ENCODE assay signal across 10 cellular contexts in the genomic region with DNA sequence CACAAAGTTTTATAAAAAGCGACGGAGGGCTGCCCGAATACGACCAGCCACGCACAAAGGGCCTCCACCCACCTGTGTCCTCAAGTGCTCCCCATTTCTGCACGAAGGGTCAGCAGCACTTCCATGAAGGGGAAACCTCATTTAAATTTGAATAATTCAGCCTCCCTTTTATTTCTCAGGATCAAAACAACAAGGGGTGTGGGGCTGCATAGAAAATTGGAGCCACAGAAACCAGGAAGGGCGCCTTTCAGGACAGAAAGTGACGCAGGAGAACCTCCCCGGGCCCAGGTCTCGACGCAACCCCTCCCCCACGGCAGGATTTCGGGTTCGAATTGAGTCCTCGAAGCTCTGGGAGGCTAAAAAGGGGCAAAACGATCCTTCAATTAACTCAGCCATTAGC. TPM values are rescaled to one million over a fixed set of nuclear protein-coding genes. Genes with fewer than 3 reads are reported as not detected.
A peak's percentile ranks its signal among the peaks of the same experiment; 100 is the strongest.
DNase-seq lines count a peak whose midpoint lies in the region; ATAC-seq and TF ChIP-seq lines count a peak whose summit lies in the region.
"Had no signal": no experiment of that assay in that cellular context is flagged by ENCODE, and none has a peak within 500 bp of the region (broad histone marks: within the 10 kb centered on the region; RNA-seq: fewer than 3 reads in every experiment).

No MANE protein-coding gene starts in this region.

- POLR2A ChIA-PET in MCF 10A (lab: Yijun Ruan, JAX), result no interaction called here

- H3K36me3 Mint-ChIP-seq in T-helper 1 cell treated with Interleukin-12 subunit alpha and Interleukin-12 subunit beta and Interleukin-4 antibody, amounts not matched to agents 30 μg/mL and 1 μg/mL, for 36 hours (ENCODE audit: low read depth), result no peaks in the 10 kb centered on the region
- peaks cover 5% of the 10 kb centered on the region for H3K36me3 Mint-ChIP-seq in MCF 10A (ENCODE audit: insufficient read depth, unreplicated experiment)

- ATAC-seq in GM21360 (IDR thresholded peaks at IDR 0.05; ENCODE audit: unreplicated experiment) (no peak), GM21381 (IDR thresholded peaks at IDR 0.05; ENCODE audit: unreplicated experiment) (no peak)

- DNase-seq in T-helper 1 cell, result no peak
- no peak for DNase-seq in MCF 10A (ENCODE audit: unreplicated experiment)
- DNase-seq in lung microvascular endothelial cell (ENCODE audit: low read depth in 2 of 2), result peak; percentile 59 to 73
- peak; percentile 65 for DNase-seq in thyroid gland
- no peak for DNase-seq in testis
- DNase-seq: adrenal gland had no signal

- BruUV-seq in MCF 10A (replicated peaks; lab: Mats Ljungman, UMichigan), result TSS peak; percentile 59

- H3K4me1 ChIP-seq in thyroid gland (peaks cover 23 to 51% of the 10 kb centered on the region in 2 donors), testis (peaks cover 22% of the 10 kb centered on the region)

- no peak overlapping the region for H3K27ac Mint-ChIP-seq in T-helper 1 cell treated with Interleukin-12 subunit alpha and Interleukin-12 subunit beta and Interleukin-4 antibody, amounts not matched to agents 30 μg/mL and 1 μg/mL, for 36 hours
- no peak overlapping the region for H3K27ac Mint-ChIP-seq in MCF 10A (ENCODE audit: low read depth, unreplicated experiment)

- H3K9me3 ChIP-seq in thyroid gland (no peaks in the 10 kb centered on the region), testis (no peaks in the 10 kb centered on the region)
- H3K9me3 ChIP-seq: adrenal gland had no signal

- intact Hi-C loops in MCF 10A (cut with micrococcal nuclease) (loop anchor here (5.0 kb wide), 1 partner anchor 122 kb away; the partner anchor contains the start of genes EXD3 and NOXA1), thyroid gland (cut with DNase I) (loop anchor here (5.0 kb wide), 1 partner anchor 107 kb away; no protein-coding TSS in a partner anchor), testis (cut with DNase I; ENCODE audit: low total_unique reads) (no loop called here)

- TF ChIP-seq POLR2A in thyroid gland (IDR thresholded peaks at IDR 0.05) (no peak), testis (IDR thresholded peaks at IDR 0.05) (no peak)

- H3K27ac ChIP-seq in thyroid gland, result peak overlapping the region; percentile 11 to 70 (median 28)
- H3K27ac ChIP-seq in testis, result peak overlapping the region in 1 of 2 donors; percentile 53
- H3K27ac ChIP-seq: HL-60 had no signal

- peaks cover 38% of the 10 kb centered on the region for H3K27me3 Mint-ChIP-seq in T-helper 1 cell treated with Interleukin-12 subunit alpha and Interleukin-12 subunit beta and Interleukin-4 antibody, amounts not matched to agents 30 μg/mL and 1 μg/mL, for 36 hours (ENCODE audit: low read depth)
- H3K27me3 Mint-ChIP-seq in MCF 10A (ENCODE audit: insufficient read depth, unreplicated experiment), result peaks cover 11% of the 10 kb centered on the region

- H3K9me3 Mint-ChIP-seq in T-helper 1 cell treated with Interleukin-12 subunit alpha and Interleukin-12 subunit beta and Interleukin-4 antibody, amounts not matched to agents 30 μg/mL and 1 μg/mL, for 36 hours, result no peaks in the 10 kb centered on the region
- no peaks in the 10 kb centered on the region for H3K9me3 Mint-ChIP-seq in MCF 10A (ENCODE audit: unreplicated experiment)

- peaks cover 5% of the 10 kb centered on the region for H3K4me1 Mint-ChIP-seq in T-helper 1 cell treated with Interleukin-12 subunit alpha and Interleukin-12 subunit beta and Interleukin-4 antibody, amounts not matched to agents 30 μg/mL and 1 μg/mL, for 36 hours (ENCODE audit: low read depth)
- H3K4me1 Mint-ChIP-seq in MCF 10A (ENCODE audit: insufficient read depth, unreplicated experiment), result no peaks in the 10 kb centered on the region

- H3K4me3 ChIP-seq in thyroid gland (replicated peaks in 1 of 3), result peak overlapping the region in 1 of 3 donors; percentile 46
- H3K4me3 ChIP-seq in testis, result peak overlapping the region in 1 of 2 donors; percentile 18

- peak overlapping the region; percentile 25 for H3K4me3 Mint-ChIP-seq in T-helper 1 cell treated with Interleukin-12 subunit alpha and Interleukin-12 subunit beta and Interleukin-4 antibody, amounts not matched to agents 30 μg/mL and 1 μg/mL, for 36 hours
- H3K4me3 Mint-ChIP-seq in MCF 10A (ENCODE audit: unreplicated experiment), result no peak overlapping the region

- 33 to 35% methylated on average over 16 of the region's 16 CpGs for WGBS in thyroid gland, 2 donors
- WGBS in testis, 2 donors, result 32 to 37% methylated on average over 16 of the region's 16 CpGs

- no peaks in the 10 kb centered on the region for H3K36me3 ChIP-seq in thyroid gland
- H3K36me3 ChIP-seq in testis (ENCODE audit: low read depth, missing control alignments), result no peaks in the 10 kb centered on the region
- H3K36me3 ChIP-seq: adrenal gland had no signal

- H3K27me3 ChIP-seq in thyroid gland, result no peaks in the 10 kb centered on the region
- H3K27me3 ChIP-seq in testis, result no peaks in the 10 kb centered on the region

- CTCF ChIA-PET in MCF 10A (lab: Yijun Ruan, JAX), result interaction anchor here (0.9 kb wide), 1 partner anchor 13 kb away, joined by 5 read pairs; no protein-coding TSS in a partner anchor

- TF ChIP-seq CTCF in MCF 10A (IDR thresholded peaks at IDR 0.05; ENCODE audit: unreplicated experiment) (no peak), thyroid gland (IDR thresholded peaks at IDR 0.05) (no peak), testis (IDR thresholded peaks at IDR 0.05) (no peak)

RNA-seq across cellular contexts. Expression of gene NRARP, which starts 2.1 kb away (rescaled TPM):
- total RNA-seq in MCF 10A (2022), result 1.4 and 2.2 TPM in 2 replicates
- total RNA-seq in lung microvascular endothelial cell, result 18.7 and 28.3 TPM in 2 replicates
- 10 to 100 TPM in 1 of 4 donors, 1 to 10 TPM in 3; 1.8 to 10.2 (median 6.8) TPM for total RNA-seq in thyroid gland
- 10 to 100 TPM; 14.4 to 40.6 TPM for total RNA-seq in testis
- 5.2 TPM for polyA plus RNA-seq in testis (ENCODE audit: insufficient read depth, low read depth, low replicate concordance)

RNA-seq across cellular contexts. Expression of gene TOR4A, which starts 22.4 kb away (rescaled TPM):
- total RNA-seq in MCF 10A (2022), result 20.6 and 21.9 TPM in 2 replicates
- 21.4 and 21.8 TPM in 2 replicates for total RNA-seq in lung microvascular endothelial cell
- 10 to 100 TPM; 10.8 to 14.7 (median 12.0) TPM for total RNA-seq in thyroid gland
- 1 to 10 TPM; 3.4 to 4.5 TPM for total RNA-seq in testis
- 2.1 TPM for polyA plus RNA-seq in testis (ENCODE audit: insufficient read depth, low read depth, low replicate concordance)

RNA-seq across cellular contexts. Expression of gene NELFB, which starts 44.8 kb away (rescaled TPM):
- total RNA-seq in MCF 10A (2022) (38.0 and 40.5 TPM in 2 replicates), lung microvascular endothelial cell (42.9 and 43.7 TPM in 2 replicates), thyroid gland (10 to 100 TPM; 29.8 to 39.1 (median 32.4) TPM), testis (10 to 100 TPM; 60.9 to 76.7 TPM)
- 55.0 TPM for polyA plus RNA-seq in testis (ENCODE audit: insufficient read depth, low read depth, low replicate concordance)

RNA-seq across cellular contexts. Expression of gene STPG3, which starts 48.9 kb away (rescaled TPM):
- total RNA-seq in MCF 10A (2022) (not detected in 2 replicates), lung microvascular endothelial cell (not detected in 2 replicates), thyroid gland (not detected), testis (10 to 100 TPM; 14.6 to 34.1 TPM)
- 58.9 TPM for polyA plus RNA-seq in testis (ENCODE audit: insufficient read depth, low read depth, low replicate concordance)

RNA-seq across cellular contexts. Expression of gene TUBB4B, which starts 58.9 kb away (rescaled TPM):
- total RNA-seq in MCF 10A (2022), result 171 and 180 TPM in 2 replicates
- total RNA-seq in lung microvascular endothelial cell, result 103 and 110 TPM in 2 replicates
- 100 to 1,000 TPM; 181 to 757 (median 487) TPM for total RNA-seq in thyroid gland
- total RNA-seq in testis, result 100 to 1,000 TPM; 856 to 940 TPM
- polyA plus RNA-seq in testis (ENCODE audit: insufficient read depth, low read depth, low replicate concordance), result 1,777 TPM

Comparison
In these comparisons a context has a peak if more than half of its experiments do, and no peak if none do; other contexts are left out.
1. DNase-seq: peak in lung microvascular endothelial cell (2 of 2) and thyroid gland (2 of 2); none in T-helper 1 cell (0 of 5), MCF 10A (single experiment) and testis (single experiment).